1 cellular context compared by ENCODE assay signal in the genomic region with DNA sequence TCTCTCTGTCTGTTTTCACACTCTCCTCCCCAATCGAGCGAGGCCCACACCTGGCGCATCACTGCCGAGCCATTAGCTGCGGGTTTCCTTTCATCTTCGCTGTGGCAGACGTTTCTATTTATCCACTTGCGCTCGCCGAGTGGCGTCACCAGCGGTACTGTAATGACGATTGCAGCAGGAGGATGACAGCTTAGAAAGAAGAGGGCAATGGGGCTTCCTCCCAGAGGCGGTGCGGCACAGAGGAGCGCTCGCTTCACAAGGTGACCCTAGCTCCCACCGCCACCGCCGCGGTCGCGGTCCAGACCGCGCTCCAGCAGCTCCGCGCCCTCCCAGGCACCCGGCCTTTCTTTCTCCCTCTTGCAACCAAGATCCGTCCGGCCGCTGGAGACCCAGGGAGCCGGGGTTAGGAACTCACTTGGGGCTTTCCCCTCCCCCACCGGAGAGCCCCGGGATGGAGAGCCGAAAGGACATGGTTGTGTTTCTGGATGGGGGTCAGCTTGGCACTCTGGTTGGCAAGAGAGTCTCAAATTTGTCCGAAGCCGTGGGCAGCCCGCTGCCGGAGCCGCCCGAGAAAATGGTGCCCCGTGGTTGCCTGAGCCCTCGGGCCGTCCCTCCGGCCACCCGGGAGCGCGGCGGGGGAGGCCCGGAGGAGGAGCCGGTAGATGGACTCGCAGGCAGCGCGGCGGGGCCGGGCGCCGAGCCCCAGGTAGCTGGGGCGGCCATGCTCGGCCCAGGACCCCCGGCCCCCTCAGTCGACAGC.
TF ChIP-seq lines count a peak whose summit lies in the region.

Gene EVX1, plus strand, starts transcription at position 223 of the 760 bp plus-strand sequence. Its CDS starts 229 bp downstream, at position 452.

TF ChIP-seq in SK-N-SH treated with all-trans-retinoic acid at 6 μM for 48 hours, 23 proteins besides CTCF, POLR2A, EP300 and RAD21 (continued from another document):
- TF ChIP-seq, protein P1, sequence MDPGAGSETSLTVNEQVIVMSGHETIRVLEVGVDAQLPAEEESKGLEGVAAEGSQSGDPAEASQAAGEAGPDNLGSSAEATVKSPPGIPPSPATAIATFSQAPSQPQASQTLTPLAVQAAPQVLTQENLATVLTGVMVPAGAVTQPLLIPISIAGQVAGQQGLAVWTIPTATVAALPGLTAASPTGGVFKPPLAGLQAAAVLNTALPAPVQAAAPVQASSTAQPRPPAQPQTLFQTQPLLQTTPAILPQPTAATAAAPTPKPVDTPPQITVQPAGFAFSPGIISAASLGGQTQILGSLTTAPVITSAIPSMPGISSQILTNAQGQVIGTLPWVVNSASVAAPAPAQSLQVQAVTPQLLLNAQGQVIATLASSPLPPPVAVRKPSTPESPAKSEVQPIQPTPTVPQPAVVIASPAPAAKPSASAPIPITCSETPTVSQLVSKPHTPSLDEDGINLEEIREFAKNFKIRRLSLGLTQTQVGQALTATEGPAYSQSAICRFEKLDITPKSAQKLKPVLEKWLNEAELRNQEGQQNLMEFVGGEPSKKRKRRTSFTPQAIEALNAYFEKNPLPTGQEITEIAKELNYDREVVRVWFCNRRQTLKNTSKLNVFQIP (CRISPR knock-in tag; IDR thresholded peaks at IDR 0.05; ENCODE audit: borderline replicate concordance, low read depth): no peak
- no peak for TF ChIP-seq ZNF565 (CRISPR knock-in tag; conservative IDR thresholded peaks at IDR 0.05; ENCODE audit: low read depth)
- TF ChIP-seq PATZ1 (CRISPR knock-in tag; IDR thresholded peaks at IDR 0.05; ENCODE audit: borderline replicate concordance): no peak
- TF ChIP-seq GLIS3 (CRISPR knock-in tag; IDR thresholded peaks at IDR 0.05): no peak
- TF ChIP-seq ISL1 (CRISPR knock-in tag; IDR thresholded peaks at IDR 0.05): no peak
- no peak for TF ChIP-seq BACH2 (CRISPR knock-in tag; IDR thresholded peaks at IDR 0.05; ENCODE audit: borderline replicate concordance)
